Comparison of ENCODE assay signal across 8 cellular contexts in genomic region chr9:34590376-34591090, GRCh38. TPM values are rescaled to one million over a fixed set of nuclear protein-coding genes. Genes with fewer than 3 reads are reported as not detected.
A peak's percentile ranks its signal among the peaks of the same experiment; 100 is the strongest.
DNase-seq lines count a peak whose midpoint lies in the region; ATAC-seq and TF ChIP-seq lines count a peak whose summit lies in the region.

No MANE protein-coding gene starts in this region.

- DNase-seq in NCI-H82 (lab: John Stamatoyannopoulos, UW) (peak; percentile 37), NCI-H82 treated with DMSO at 0.1 percent for 48 hours (lab: John Stamatoyannopoulos, UW; ENCODE audit: unreplicated experiment) (no peak), left lung (no peak), SKM-1 (lab: John Stamatoyannopoulos, UW; ENCODE audit: unreplicated experiment) (no peak), NCI-H226 (no peak)

- H3K4me1 ChIP-seq in left lung (peaks cover 21 to 45% of the 10 kb centered on the region in 2 donors), thymus (ENCODE audit: control insufficient read depth, insufficient read depth, low read length) (peaks cover 8% of the 10 kb centered on the region)

- H3K4me3 ChIP-seq in left lung = peak overlapping the region; percentile 4 to 40
- peak overlapping the region; percentile 50 for H3K4me3 ChIP-seq in thymus (ENCODE audit: low read length)

- no peaks in the 10 kb centered on the region for H3K9me3 ChIP-seq in left lung
- no peaks in the 10 kb centered on the region for H3K9me3 ChIP-seq in thymus (ENCODE audit: control insufficient read depth)

- H3K27ac ChIP-seq in angular gyrus (ENCODE audit: low read depth, low read length) (peak overlapping the region; percentile 85), left lung (no peak overlapping the region), thymus (ENCODE audit: low read depth) (peak overlapping the region; percentile 38)

- no peaks in the 10 kb centered on the region for H3K36me3 ChIP-seq in left lung
- H3K36me3 ChIP-seq in thymus (ENCODE audit: control insufficient read depth, insufficient read depth) = peaks cover 3% of the 10 kb centered on the region

- ATAC-seq in left lung = peak; percentile 6
- ATAC-seq in HG02884 (IDR thresholded peaks at IDR 0.05; ENCODE audit: unreplicated experiment) = no peak

- TF ChIP-seq CTCF in left lung (IDR thresholded peaks at IDR 0.05) = no peak

- 7% methylated on average over 35 of the region's 35 CpGs for WGBS in thymus

- intact Hi-C loops in left lung (cut with DNase I) = loop anchor here in 1 of 2 donors (5.0 kb wide), 1 partner anchor 43 kb away; no protein-coding TSS in a partner anchor

- peaks cover 52 to 94% of the 10 kb centered on the region in 2 donors for H3K27me3 ChIP-seq in left lung
- peaks cover 82% of the 10 kb centered on the region for H3K27me3 ChIP-seq in thymus (ENCODE audit: control insufficient read depth, insufficient read depth)

RNA-seq across cellular contexts. Expression of gene CNTFR, which starts 1.0 kb away (rescaled TPM):
- total RNA-seq in left lung = under 1 TPM; 0.90 to 0.92 TPM
- 2.2 TPM for polyA plus RNA-seq in thymus

RNA-seq across cellular contexts. Expression of gene RPP25L, which starts 21.4 kb away (rescaled TPM):
- total RNA-seq in left lung = 10 to 100 TPM; 18.6 to 21.9 TPM
- polyA plus RNA-seq in thymus = 40.8 TPM

RNA-seq across cellular contexts. Expression of gene DCTN3, which starts 29.8 kb away (rescaled TPM):
- total RNA-seq in left lung = 10 to 100 TPM; 69.8 to 70.4 TPM
- 97.1 TPM for polyA plus RNA-seq in thymus

RNA-seq across cellular contexts. Expression of gene ARID3C, which starts 38.3 kb away (rescaled TPM):
- total RNA-seq in left lung = not detected
- 0.07 TPM for polyA plus RNA-seq in thymus

RNA-seq across cellular contexts. Expression of gene SIGMAR1, which starts 47.1 kb away (rescaled TPM):
- total RNA-seq in left lung = 10 to 100 TPM; 50.5 to 72.1 TPM
- polyA plus RNA-seq in thymus = 24.6 TPM

Comparison
In these comparisons a context has a peak if more than half of its experiments do, and no peak if none do; other contexts are left out.
1. H3K27ac ChIP-seq: peak in angular gyrus (single experiment) and thymus (single experiment); none in left lung (0 of 2).